ENCODE assay signal across 16 cellular contexts in the genomic region with DNA sequence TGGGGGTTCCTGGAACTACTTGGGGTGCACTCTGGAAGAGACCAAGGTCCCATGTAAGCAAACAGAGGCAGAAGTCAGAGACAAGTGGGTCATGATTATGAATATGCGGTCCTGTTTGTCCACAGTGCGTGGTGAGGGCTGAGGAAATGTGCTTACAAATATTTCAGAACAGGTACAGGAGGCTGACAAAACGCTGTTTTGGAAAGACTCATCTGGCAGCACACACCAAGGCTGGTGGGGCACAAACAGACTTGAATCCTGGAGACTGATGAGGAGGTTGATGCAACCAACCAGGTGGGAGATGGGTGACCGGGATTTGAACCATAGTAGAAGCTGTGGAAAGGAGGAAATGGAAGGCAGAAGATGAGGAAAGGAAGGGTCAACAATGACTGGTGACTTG.
DNase-seq lines count a peak whose midpoint lies in the region; ATAC-seq and TF ChIP-seq lines count a peak whose summit lies in the region.
"Had no signal": no experiment of that assay in that cellular context is flagged by ENCODE, and none has a peak within 500 bp of the region (broad histone marks: within the 10 kb centered on the region; RNA-seq: fewer than 3 reads in every experiment).

No MANE protein-coding gene starts in this region.

- no peak overlapping the region for H3K4me3 Mint-ChIP-seq in H9
- H3K4me3 Mint-ChIP-seq: activated CD4-positive, alpha-beta T cell treated with anti-CD3 and anti-CD28 coated beads for 36 hours; neural crest cell had no signal

- no peak overlapping the region for H2BK5ac ChIP-seq in H9 (ENCODE audit: insufficient read length, low read length)

- WGBS in H9 (ENCODE audit: extremely low coverage, insufficient read length, low lambda C conversion rate), result no CpG with 5 or more reads among the region's 4 CpGs
- 77% methylated on average over 4 of the region's 4 CpGs for WGBS in esophagus squamous epithelium, 2 donors
- WGBS in stomach, 5 donors, result 76 to 90% (median 85%) methylated on average over 4 of the region's 4 CpGs

- TF ChIP-seq POLR2A in esophagus squamous epithelium (IDR thresholded peaks at IDR 0.05) (no peak), stomach (IDR thresholded peaks at IDR 0.05) (no peak)

- H3K23ac ChIP-seq in H9 (ENCODE audit: insufficient read length, low read depth, low read length), result no peak overlapping the region

- no peak overlapping the region for H2BK120ac ChIP-seq in H9 (ENCODE audit: low read depth, low read length, poor library complexity, severe bottlenecking)

- H3K27me3 ChIP-seq in H9 (ENCODE audit: insufficient read depth, low read length) (no peaks in the 10 kb centered on the region), esophagus squamous epithelium (no peaks in the 10 kb centered on the region), stomach (no peaks in the 10 kb centered on the region)

- no peak overlapping the region for H3K56ac ChIP-seq in H9 (ENCODE audit: insufficient read length, low read depth, low read length)

- DNase-seq in H9, result no peak
- no peak for DNase-seq in esophagus squamous epithelium (lab: John Stamatoyannopoulos, UW)
- no peak for DNase-seq in stomach
- no peak for DNase-seq in DMS 273 treated with DMSO at 0.1 percent for 48 hours (lab: John Stamatoyannopoulos, UW)
- no peak for DNase-seq in Right ventricle myocardium superior
- no peak for DNase-seq in CD1c-positive myeloid dendritic cell (ENCODE audit: extremely low spot score)
- DNase-seq: activated CD4-positive, alpha-beta T cell treated with anti-CD3 and anti-CD28 coated beads for 36 hours; activated effector memory CD4-positive, alpha-beta T cell treated with Interleukin-2 at 50 U/mL for 16 hours; central memory CD4-positive, alpha-beta T cell; NCI-H2029 treated with DMSO at 0.1 percent for 48 hours; NCI-H526; stimulated activated naive CD8-positive, alpha-beta T cell treated with anti-CD3 and anti-CD28 coated beads, Interleukin-15, Interleukin-2, amounts not matched to agents 100 U/mL and 50 U/mL, for 24 hours had no signal

- H3K79me1 ChIP-seq in H9 (ENCODE audit: insufficient read depth, low read depth, low read length, poor library complexity, severe bottlenecking), result no peaks in the 10 kb centered on the region

- H3K36me3 Mint-ChIP-seq in H9 (ENCODE audit: insufficient read depth in 1 of 3, low read depth in 3 of 3), result no peaks in the 10 kb centered on the region

- H4K20me1 ChIP-seq in H9 (ENCODE audit: control insufficient read depth, insufficient read depth, insufficient read length), result no peaks in the 10 kb centered on the region

- H2AFZ ChIP-seq in H9 (ENCODE audit: low read length), result no peak overlapping the region

- no peak overlapping the region for H2AK5ac ChIP-seq in H9 (ENCODE audit: insufficient read length, low read length)

- H3K4me1 ChIP-seq in H9 (ENCODE audit: insufficient read depth, low read length) (peaks cover 10% of the 10 kb centered on the region; the same call in 1 of the 2 replicates), esophagus squamous epithelium (peaks cover 36 to 69% (median 48%) of the 10 kb centered on the region in 3 donors), stomach (peaks cover 22 to 69% (median 45%) of the 10 kb centered on the region in 4 donors)

- no peak overlapping the region for H3K18ac ChIP-seq in H9 (ENCODE audit: insufficient read length, low read depth, low read length)

- H3K9ac ChIP-seq in H9 (ENCODE audit: extremely low read depth, insufficient read length, low read length), result no peak overlapping the region

- no peak overlapping the region for H4K8ac ChIP-seq in H9 (replicated peaks; ENCODE audit: insufficient read length, low read depth, low read length)

- no peak overlapping the region for H2BK20ac ChIP-seq in H9 (ENCODE audit: low read depth, low read length, poor library complexity, severe bottlenecking)

- H3K4ac ChIP-seq in H9 (ENCODE audit: low read depth, low read length), result no peak overlapping the region

- no peak overlapping the region for H3K27ac ChIP-seq in H9 (ENCODE audit: insufficient read length, low read depth, low read length)
- peak overlapping the region; percentile 95 for H3K27ac ChIP-seq in VCaP
- H3K27ac ChIP-seq in esophagus squamous epithelium, result peak overlapping the region; percentile 25 to 93 (median 58)
- H3K27ac ChIP-seq in stomach, result peak overlapping the region; percentile 9 to 71 (median 46)
- H3K27ac ChIP-seq: HL-60 had no signal

- no peak overlapping the region for H3K4me2 ChIP-seq in H9 (ENCODE audit: insufficient read depth, insufficient read length, low read length)

- no peak for TF ChIP-seq EP300 in stomach (IDR thresholded peaks at IDR 0.05)

- no peak overlapping the region for H3T11ph ChIP-seq in H9 (ENCODE audit: low read length)

- peaks cover 35 to 38% of the 10 kb centered on the region in 2 experiments for H3K4me1 Mint-ChIP-seq in H9
- H3K4me1 Mint-ChIP-seq: activated CD4-positive, alpha-beta T cell treated with anti-CD3 and anti-CD28 coated beads for 36 hours had no signal

- TF ChIP-seq CTCF in H9 (conservative IDR thresholded peaks at IDR 0.05) (no peak), VCaP (conservative IDR thresholded peaks at IDR 0.05) (no peak), esophagus squamous epithelium (IDR thresholded peaks at IDR 0.05) (no peak), stomach (IDR thresholded peaks at IDR 0.05) (no peak)

- peak overlapping the region in 2 of 3 experiments; percentile 16 to 78; a peak in 3 of 7 replicates for H3K27ac Mint-ChIP-seq in H9
- H3K27ac Mint-ChIP-seq: activated CD4-positive, alpha-beta T cell treated with anti-CD3 and anti-CD28 coated beads for 36 hours had no signal

- H4K5ac ChIP-seq in H9 (ENCODE audit: insufficient read length, low read depth, low read length), result no peak overlapping the region

- H3K9me3 ChIP-seq in H9 (ENCODE audit: control insufficient read depth, low read depth, low read length), result no peaks in the 10 kb centered on the region
- H3K9me3 ChIP-seq in esophagus squamous epithelium, result no peaks in the 10 kb centered on the region
- H3K9me3 ChIP-seq in stomach, result no peaks in the 10 kb centered on the region

- H3K4me3 ChIP-seq in esophagus squamous epithelium, result no peak overlapping the region
- H3K4me3 ChIP-seq in stomach, result no peak overlapping the region

- no peaks in the 10 kb centered on the region for H3K36me3 ChIP-seq in esophagus squamous epithelium
- H3K36me3 ChIP-seq in stomach, result no peaks in the 10 kb centered on the region

- H3K14ac ChIP-seq in H9 (ENCODE audit: insufficient read depth, low read length), result no peak overlapping the region

- H3K23me2 ChIP-seq in H9 (ENCODE audit: insufficient read length, low read depth, low read length, poor library complexity, severe bottlenecking), result no peaks in the 10 kb centered on the region

- no peak overlapping the region for H2BK15ac ChIP-seq in H9 (ENCODE audit: low read depth, low read length)

- intact Hi-C loops in esophagus squamous epithelium (cut with DNase I) (no loop called here), stomach (cut with DNase I; ENCODE audit: low total_unique reads) (no loop called here), Right ventricle myocardium superior (cut with DNase I) (no loop called here)

- ATAC-seq in HG03159 (IDR thresholded peaks at IDR 0.05; ENCODE audit: unreplicated experiment), result no peak
- no peak for ATAC-seq in Right ventricle myocardium superior (ENCODE audit: poor library complexity)
- ATAC-seq: activated CD4-positive, alpha-beta T cell treated with anti-CD3 and anti-CD28 coated beads for 36 hours; stimulated activated naive CD8-positive, alpha-beta T cell treated with anti-CD3 and anti-CD28 coated beads, Interleukin-15, Interleukin-2, amounts not matched to agents 100 U/mL and 50 U/mL, for 24 hours had no signal

- no peak overlapping the region for H4K91ac ChIP-seq in H9 (ENCODE audit: insufficient read length, low read depth, low read length)

- H3K9me3 Mint-ChIP-seq in H9, result no peaks in the 10 kb centered on the region
- H3K9me3 Mint-ChIP-seq: neural crest cell had no signal

- no peaks in the 10 kb centered on the region; the same call in 1 of the 2 replicates for H3K27me3 Mint-ChIP-seq in H9 (ENCODE audit: low read depth)
- H3K27me3 Mint-ChIP-seq: activated CD4-positive, alpha-beta T cell treated with anti-CD3 and anti-CD28 coated beads for 36 hours had no signal

- no peak overlapping the region for H2BK12ac ChIP-seq in H9 (ENCODE audit: insufficient read length, low read depth, low read length)

- no peaks in the 10 kb centered on the region for H3K79me2 ChIP-seq in H9 (ENCODE audit: insufficient read depth, low read length)
